ENCODE assay signal across 9 cellular contexts in the genomic region with DNA sequence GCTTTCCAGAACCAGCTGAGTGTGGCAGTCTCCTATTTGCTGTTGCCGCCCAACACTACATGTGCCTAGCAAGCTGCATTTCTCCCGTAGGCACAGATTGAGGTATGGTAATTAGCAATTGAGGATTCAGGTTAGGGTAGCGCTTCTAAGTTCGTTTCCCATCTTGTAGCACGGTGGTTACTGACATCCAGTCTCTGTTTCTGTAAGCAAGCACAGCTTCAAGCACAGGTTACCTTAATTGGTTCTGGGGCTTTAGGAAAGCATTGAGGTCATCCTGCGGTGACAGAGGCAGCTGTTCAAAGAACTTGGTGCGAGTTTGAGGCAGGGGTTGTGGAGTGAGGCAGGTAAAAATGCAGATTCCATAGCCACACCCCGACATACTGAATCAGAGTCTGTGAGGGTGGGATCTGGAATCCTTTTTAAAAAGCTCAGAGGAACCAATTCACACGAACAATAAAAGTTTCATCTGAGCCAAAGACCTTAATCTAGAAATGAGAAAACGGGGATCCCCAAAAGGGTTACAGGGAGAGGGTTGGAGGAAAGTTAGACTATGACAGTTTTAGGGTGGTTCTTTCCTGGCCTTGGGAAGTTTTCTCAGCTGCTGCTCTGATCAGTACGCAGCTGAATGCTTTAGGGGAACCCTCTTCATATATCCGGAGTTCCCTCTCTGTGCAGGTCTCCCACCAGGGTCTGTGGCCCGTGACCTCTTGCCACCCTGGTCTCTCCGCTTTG. TPM values are rescaled to one million over a fixed set of nuclear protein-coding genes. Genes with fewer than 3 reads are reported as not detected.
"Had no signal": no experiment of that assay in that cellular context is flagged by ENCODE, and none has a peak within 500 bp of the region (broad histone marks: within the 10 kb centered on the region; RNA-seq: fewer than 3 reads in every experiment).

No MANE protein-coding gene starts in this region.

RNA-seq across cellular contexts. Expression of gene GLYATL1B, which starts 21.9 kb away (rescaled TPM):
- total RNA-seq: activated CD4-positive, alpha-beta T cell treated with anti-CD3 and anti-CD28 coated beads, Interleukin-2, amount 10 ng/mL, durations not matched to agents 24 days and 14 days; activated T-helper 2 cell treated with anti-CD3 and anti-CD28 coated beads, Interferon-gamma antibody, Interleukin-2, Interleukin-4, amounts not matched to agents 10 μg/mL and 5 μg/mL and 100 μg/mL, durations not matched to agents 14 hours and 24 hours and 36 hours; adrenal gland; cardiac septum; esophagus squamous epithelium; lower leg skin; osteoblast; psoas muscle; transverse colon had no signal

RNA-seq across cellular contexts. Expression of gene FAM111B, which starts 42.9 kb away (rescaled TPM):
- total RNA-seq: cardiac septum had no signal
